ENCODE assay signal across 20 cellular contexts in the genomic region with DNA sequence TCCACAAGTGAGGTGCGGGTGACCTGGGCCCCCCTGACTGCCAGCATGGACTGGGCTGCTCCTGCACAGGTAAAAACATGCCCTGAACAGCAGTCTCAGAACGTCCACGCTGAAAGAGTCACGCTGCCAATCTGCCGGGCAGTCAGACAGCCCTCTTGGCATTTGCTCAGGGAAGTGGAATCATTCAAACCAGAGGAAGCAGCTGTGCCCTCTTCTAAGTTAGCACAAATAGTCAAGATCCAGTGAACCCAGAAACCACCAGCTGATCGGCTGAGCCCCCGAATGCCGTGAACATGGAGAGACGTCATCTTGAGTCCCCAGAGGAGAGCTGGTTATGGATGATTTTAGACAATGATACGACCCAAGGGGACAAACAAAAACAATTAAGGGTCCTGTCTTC. TPM values are rescaled to one million over a fixed set of nuclear protein-coding genes. Genes with fewer than 3 reads are reported as not detected.
DNase-seq lines count a peak whose midpoint lies in the region; ATAC-seq and TF ChIP-seq lines count a peak whose summit lies in the region.
"Had no signal": no experiment of that assay in that cellular context is flagged by ENCODE, and none has a peak within 500 bp of the region (broad histone marks: within the 10 kb centered on the region; RNA-seq: fewer than 3 reads in every experiment).

No MANE protein-coding gene starts in this region.

- H3K9ac ChIP-seq in BLaER1 treated with 17β-estradiol and CSF1 and Interleukin-3, amounts not matched to agents 10 nM and 100 nM, result peak overlapping the region; percentile 4 to 61 (median 44); a peak in 15 of 22 replicates

- intact Hi-C loops in CD4-positive, alpha-beta memory T cell (cut with micrococcal nuclease), result no loop called here

- WGBS in suprapubic skin, result 51% methylated on average over 10 of the region's 10 CpGs

- H3K4me3 ChIP-seq in BLaER1 treated with 17β-estradiol and CSF1 and Interleukin-3, amounts not matched to agents 10 nM and 100 nM, result no peak overlapping the region
- H3K4me3 ChIP-seq in CD4-positive, alpha-beta memory T cell (ENCODE audit: low read length in 2 of 2), result no peak overlapping the region
- H3K4me3 ChIP-seq in foreskin fibroblast (ENCODE audit: low read depth in 1 of 2, low read length in 2 of 2), result no peak overlapping the region
- H3K4me3 ChIP-seq in suprapubic skin, result no peak overlapping the region
- H3K4me3 ChIP-seq: cardiac muscle cell, SJSA1 had no signal

- no peaks in the 10 kb centered on the region for H3K27me3 Mint-ChIP-seq in CD4-positive, alpha-beta memory T cell
- H3K27me3 Mint-ChIP-seq in central memory CD8-positive, alpha-beta T cell, result no peaks in the 10 kb centered on the region
- no peaks in the 10 kb centered on the region for H3K27me3 Mint-ChIP-seq in neural crest cell (ENCODE audit: low read depth)

- peaks cover 0 to 3% of the 10 kb centered on the region in 2 donors for H3K36me3 Mint-ChIP-seq in CD4-positive, alpha-beta memory T cell
- peaks cover 3% of the 10 kb centered on the region for H3K36me3 Mint-ChIP-seq in central memory CD8-positive, alpha-beta T cell (ENCODE audit: insufficient read depth)
- H3K36me3 Mint-ChIP-seq in neural crest cell (ENCODE audit: low read depth), result no peaks in the 10 kb centered on the region

- no peak for ATAC-seq in central memory CD8-positive, alpha-beta T cell (replicated peaks; ENCODE audit: extremely low read depth, poor library complexity, severe bottlenecking)

- no peak for DNase-seq in CD4-positive, alpha-beta memory T cell
- no peak for DNase-seq in central memory CD8-positive, alpha-beta T cell (ENCODE audit: low spot score in 2 of 2)
- DNase-seq in neural crest cell (ENCODE audit: low read depth, low spot score), result no peak
- no peak for DNase-seq in AG08395 (ENCODE audit: low spot score)
- DNase-seq in foreskin fibroblast, result no peak
- no peak for DNase-seq in suprapubic skin (ENCODE audit: low spot score in 2 of 2)
- DNase-seq: activated T-cell treated with anti-CD3 and anti-CD28 coated beads, Interleukin-2, amount 50 U/mL, for 24 hours; DMS153; GOT3; IMR-90; kidney; midbrain; NCI-H1930; NCI-H510A; small intestine; stimulated activated CD4-positive, alpha-beta T cell treated with anti-CD3 and anti-CD28 coated beads, Interleukin-4, amount 100 ng/mL, for 4 hours; stimulated activated CD8-positive, alpha-beta memory T cell treated with anti-CD3 and anti-CD28 coated beads, Interleukin-4, amount 100 ng/mL, for 48 hours had no signal

- peak overlapping the region; percentile 70 to 99 (median 97) for H3K4me2 ChIP-seq in BLaER1 treated with 17β-estradiol and CSF1 and Interleukin-3, amounts not matched to agents 10 nM and 100 nM

- H3K4me1 ChIP-seq in BLaER1 treated with 17β-estradiol and CSF1 and Interleukin-3, amounts not matched to agents 10 nM and 100 nM, result peaks cover 84 to 100% (median 96%) of the 10 kb centered on the region in 10 experiments
- H3K4me1 ChIP-seq in CD4-positive, alpha-beta memory T cell (ENCODE audit: insufficient read depth, low read length), result peaks cover 98% of the 10 kb centered on the region
- H3K4me1 ChIP-seq in suprapubic skin, result peaks cover 17% of the 10 kb centered on the region
- H3K4me1 ChIP-seq: SJSA1 had no signal

- H3K27ac Mint-ChIP-seq in CD4-positive, alpha-beta memory T cell, result peak overlapping the region in 6 of 7 donors; percentile 30 to 90 (median 80)
- H3K27ac Mint-ChIP-seq in central memory CD8-positive, alpha-beta T cell (ENCODE audit: low read depth), result peak overlapping the region; percentile 46
- peak overlapping the region; percentile 71 for H3K27ac Mint-ChIP-seq in neural crest cell (ENCODE audit: unreplicated experiment)
- H3K27ac Mint-ChIP-seq: activated T-cell treated with anti-CD3 and anti-CD28 coated beads, Interleukin-2, amount 50 U/mL, for 24 hours had no signal

- TF ChIP-seq POLR2A in suprapubic skin (IDR thresholded peaks at IDR 0.05), result no peak

- CTCF ChIA-PET in CD4-positive, alpha-beta memory T cell (lab: Charles Lee; ENCODE audit: partially characterized antibody), result interaction anchor here (1.1 to 1.5 kb wide), 2 partner anchors 16 to 23 kb away, joined by 3 to 7 read pairs; no protein-coding TSS in a partner anchor

- H3K36me3 ChIP-seq in BLaER1 treated with 17β-estradiol and CSF1 and Interleukin-3, amounts not matched to agents 10 nM and 100 nM, result peaks cover 0 to 33% (median 8%) of the 10 kb centered on the region in 11 experiments; a peak in 11 of 22 replicates
- H3K36me3 ChIP-seq in CD4-positive, alpha-beta memory T cell (ENCODE audit: insufficient read depth, low read length), result no peaks in the 10 kb centered on the region
- peaks cover 14% of the 10 kb centered on the region for H3K36me3 ChIP-seq in suprapubic skin
- H3K36me3 ChIP-seq: cardiac muscle cell had no signal

- no peak for TF ChIP-seq CTCF in neural crest cell (conservative IDR thresholded peaks at IDR 0.05)
- no peak for TF ChIP-seq CTCF in foreskin fibroblast (IDR thresholded peaks at IDR 0.05; ENCODE audit: low read depth, low read length)
- no peak for TF ChIP-seq CTCF in suprapubic skin (IDR thresholded peaks at IDR 0.05)

- H3K4me3 Mint-ChIP-seq in CD4-positive, alpha-beta memory T cell, result peak overlapping the region in 3 of 8 donors; percentile 29 to 71 (median 54)
- H3K4me3 Mint-ChIP-seq in central memory CD8-positive, alpha-beta T cell, result no peak overlapping the region
- no peak overlapping the region for H3K4me3 Mint-ChIP-seq in neural crest cell
- H3K4me3 Mint-ChIP-seq: activated T-cell treated with anti-CD3 and anti-CD28 coated beads, Interleukin-2, amount 50 U/mL, for 24 hours had no signal

- H3K4me1 Mint-ChIP-seq in CD4-positive, alpha-beta memory T cell, result peaks cover 50 to 97% (median 78%) of the 10 kb centered on the region in 4 donors
- H3K4me1 Mint-ChIP-seq in central memory CD8-positive, alpha-beta T cell, result peaks cover 39% of the 10 kb centered on the region
- peaks cover 20% of the 10 kb centered on the region for H3K4me1 Mint-ChIP-seq in neural crest cell

- TF ChIP-seq EP300 in suprapubic skin (IDR thresholded peaks at IDR 0.05), result no peak

- H4K20me1 ChIP-seq in BLaER1 treated with 17β-estradiol and CSF1 and Interleukin-3, amounts not matched to agents 10 nM and 100 nM, result peaks cover 0 to 57% (median 18%) of the 10 kb centered on the region in 11 experiments; a peak in 13 of 22 replicates

- POLR2A ChIA-PET in CD4-positive, alpha-beta memory T cell (lab: Charles Lee; ENCODE audit: partially characterized antibody), result interaction anchor here (25.1 to 34.9 kb wide), 2 partner anchors 15 to 25 kb away, joined by 1006 to 6478 read pairs; a partner anchor contains a TSS

- H3K9me3 Mint-ChIP-seq in CD4-positive, alpha-beta memory T cell, result no peaks in the 10 kb centered on the region
- no peaks in the 10 kb centered on the region for H3K9me3 Mint-ChIP-seq in central memory CD8-positive, alpha-beta T cell
- H3K9me3 Mint-ChIP-seq in neural crest cell, result no peaks in the 10 kb centered on the region
- H3K9me3 Mint-ChIP-seq: activated T-cell treated with anti-CD3 and anti-CD28 coated beads, Interleukin-2, amount 50 U/mL, for 24 hours had no signal

- H3K9me3 ChIP-seq in BLaER1 treated with 17β-estradiol and CSF1 and Interleukin-3, amounts not matched to agents 10 nM and 100 nM (replicated peaks in 1 of 11), result no peaks in the 10 kb centered on the region
- H3K9me3 ChIP-seq in CD4-positive, alpha-beta memory T cell (ENCODE audit: control insufficient read depth in 1 of 2, low read length in 2 of 2), result no peaks in the 10 kb centered on the region
- H3K9me3 ChIP-seq in suprapubic skin, result no peaks in the 10 kb centered on the region
- H3K9me3 ChIP-seq: SJSA1 had no signal

- H3K27me3 ChIP-seq in BLaER1 treated with 17β-estradiol and CSF1 and Interleukin-3, amounts not matched to agents 10 nM and 100 nM, result peaks cover 0 to 28% (median 0%) of the 10 kb centered on the region in 11 experiments; a peak in 7 of 22 replicates
- no peaks in the 10 kb centered on the region for H3K27me3 ChIP-seq in CD4-positive, alpha-beta memory T cell (ENCODE audit: insufficient read depth, low read length)
- H3K27me3 ChIP-seq in suprapubic skin, result no peaks in the 10 kb centered on the region
- H3K27me3 ChIP-seq: cardiac muscle cell, SJSA1 had no signal

- H3K27ac ChIP-seq in BLaER1 treated with 17β-estradiol and CSF1 and Interleukin-3, amounts not matched to agents 10 nM and 100 nM, result peak overlapping the region in 10 of 11 experiments; percentile 41 to 73 (median 60); a peak in 18 of 22 replicates
- H3K27ac ChIP-seq in CD4-positive, alpha-beta memory T cell (ENCODE audit: low read depth, low read length), result no peak overlapping the region
- no peak overlapping the region for H3K27ac ChIP-seq in suprapubic skin
- H3K27ac ChIP-seq: cardiac muscle cell, SJSA1 had no signal

RNA-seq across cellular contexts. Expression of a gene that starts 34.4 kb away (rescaled TPM):
- total RNA-seq in CD4-positive, alpha-beta memory T cell, result 100 to 1,000 TPM; 425 to 437 TPM
- polyA plus RNA-seq in CD4-positive, alpha-beta memory T cell, result 100 to 1,000 TPM; 120 to 300 TPM
- total RNA-seq in neural crest cell, result 0.16 and 0.54 TPM in 2 replicates
- total RNA-seq in suprapubic skin, result 10 to 100 TPM; 27.0 to 41.1 (median 36.9) TPM

Comparison
In these comparisons a context has a peak if more than half of its experiments do, and no peak if none do; other contexts are left out.
1. H3K27ac ChIP-seq: peak in BLaER1 treated with 17β-estradiol and CSF1 and Interleukin-3, amounts not matched to agents 10 nM and 100 nM (10 of 11); none in CD4-positive, alpha-beta memory T cell (single experiment) and suprapubic skin (single experiment).
2. RNA of a gene that starts 34.4 kb away (total RNA-seq): 425 to 437 TPM in CD4-positive, alpha-beta memory T cell and 27.0 to 41.1 TPM in suprapubic skin; 0.16 to 0.54 TPM in neural crest cell; every median in the first group is over 10 times any median in the second.
3. Peak in every context shown above with its lines, with median percentiles within 50 percentile points of each other: H3K27ac Mint-ChIP-seq.